ENCODE assay signal across 9 cellular contexts in genomic region chr17:47905221-47905733, GRCh38. TPM values are rescaled to one million over a fixed set of nuclear protein-coding genes. Genes with fewer than 3 reads are reported as not detected.
DNase-seq lines count a peak whose midpoint lies in the region; ATAC-seq and TF ChIP-seq lines count a peak whose summit lies in the region.
"Had no signal": no experiment of that assay in that cellular context is flagged by ENCODE, and none has a peak within 500 bp of the region (broad histone marks: within the 10 kb centered on the region; RNA-seq: fewer than 3 reads in every experiment).

No MANE protein-coding gene starts in this region.

- POLR2A ChIA-PET in Panc1 (lab: Charles Lee), result interaction anchor here (0.7 to 1.1 kb wide), 3 partner anchors 10 to 160 kb away, joined by 3 to 5 read pairs (median 3); partner anchors contain the start of gene SP2

- H3K36me3 ChIP-seq in Panc1 (ENCODE audit: control insufficient read depth, insufficient read depth, low read length), result no peaks in the 10 kb centered on the region
- no peaks in the 10 kb centered on the region for H3K36me3 ChIP-seq in suprapubic skin

- H3K27ac ChIP-seq in Panc1 (ENCODE audit: low read length), result peak overlapping the region; percentile 30; the same call in 1 of the 2 replicates
- H3K27ac ChIP-seq in suprapubic skin, result peak overlapping the region; percentile 73

- H3K27ac Mint-ChIP-seq in effector memory CD8-positive, alpha-beta T cell, result peak overlapping the region; percentile 33 to 42

- DNase-seq in Panc1 (ENCODE audit: low read depth, low spot score) (no peak), medulla oblongata (ENCODE audit: extremely low spot score) (peak; percentile 94), suprapubic skin (ENCODE audit: low spot score in 2 of 2) (no peak), SK-N-DZ (ENCODE audit: low spot score) (no peak), OCI-M1 (lab: John Stamatoyannopoulos, UW) (no peak), SHP77 treated with DMSO at 0.1 percent for 48 hours (lab: John Stamatoyannopoulos, UW) (no peak)
- no peak for DNase-seq in effector memory CD8-positive, alpha-beta T cell
- DNase-seq: KBM-7 had no signal

- H3K9me3 ChIP-seq in Panc1 (ENCODE audit: control insufficient read depth, insufficient read depth, low read depth, low read length), result no peaks in the 10 kb centered on the region
- H3K9me3 ChIP-seq in suprapubic skin, result no peaks in the 10 kb centered on the region

- H3K4me1 ChIP-seq in Panc1 (ENCODE audit: control insufficient read depth, insufficient read depth, low read length) (peaks cover 16% of the 10 kb centered on the region; the same call in 1 of the 2 replicates), suprapubic skin (peaks cover 38% of the 10 kb centered on the region)

- TF ChIP-seq EP300 in suprapubic skin (IDR thresholded peaks at IDR 0.05), result no peak

- WGBS in suprapubic skin, result 49% methylated on average over 8 of the region's 8 CpGs

- H3K27me3 Mint-ChIP-seq in effector memory CD8-positive, alpha-beta T cell, result no peaks in the 10 kb centered on the region

- TF ChIP-seq CTCF in Panc1 (IDR thresholded peaks at IDR 0.05) (no peak), suprapubic skin (IDR thresholded peaks at IDR 0.05) (no peak)

- H3K4me1 Mint-ChIP-seq in effector memory CD8-positive, alpha-beta T cell (ENCODE audit: low read depth in 2 of 2), result peaks cover 29 to 44% of the 10 kb centered on the region in 2 donors

- H3K4me3 ChIP-seq in Panc1 (ENCODE audit: low read depth in 2 of 2, low read length in 2 of 2), result no peak overlapping the region
- no peak overlapping the region for H3K4me3 ChIP-seq in suprapubic skin

- no TSS peak for BruUV-seq in Panc1 (replicated peaks; lab: Mats Ljungman, UMichigan)

- no peak overlapping the region for H3K4me3 Mint-ChIP-seq in effector memory CD8-positive, alpha-beta T cell

- intact Hi-C loops in Panc1 (cut with micrococcal nuclease; ENCODE audit: unreplicated experiment), result no loop called here

- no peaks in the 10 kb centered on the region for H3K9me3 Mint-ChIP-seq in effector memory CD8-positive, alpha-beta T cell

- ATAC-seq in Panc1 (peak; percentile 74), HG03432 (IDR thresholded peaks at IDR 0.05; ENCODE audit: unreplicated experiment) (no peak)
- ATAC-seq in effector memory CD8-positive, alpha-beta T cell (replicated peaks), result no peak

- H3K27me3 ChIP-seq in Panc1 (ENCODE audit: control insufficient read depth, insufficient read depth, low read length), result no peaks in the 10 kb centered on the region
- H3K27me3 ChIP-seq in suprapubic skin, result no peaks in the 10 kb centered on the region

- in situ Hi-C loops in Panc1 (cut with HindIII; ENCODE audit: low pct_unique_long_range_greater_than_20kb, low sequenced_read_pairs), result no loop called here

- CTCF ChIA-PET in Panc1 (lab: Charles Lee), result no interaction called here

- TF ChIP-seq POLR2A in suprapubic skin (IDR thresholded peaks at IDR 0.05), result no peak

- H3K36me3 Mint-ChIP-seq in effector memory CD8-positive, alpha-beta T cell (ENCODE audit: insufficient read depth), result peaks cover 25% of the 10 kb centered on the region

RNA-seq across cellular contexts. Expression of gene SP2, which starts 9.2 kb away (rescaled TPM):
- total RNA-seq in Panc1 (2021; ENCODE audit: unreplicated experiment) (25.6 TPM), suprapubic skin (10 to 100 TPM in 2 of 4 donors, 1 to 10 TPM in 2; 6.9 to 12.7 (median 9.8) TPM)
- polyA plus RNA-seq in Panc1 (2012; ENCODE audit: insufficient read length), result 32.1 TPM
- 1.6 and 2.5 TPM in 2 replicates for polyA plus RNA-seq in SK-N-DZ (2014; cell fraction: cytosol; rRNA removed)
- polyA plus RNA-seq in SK-N-DZ (2014; cell fraction: nucleus; rRNA removed), result 0.85 and 4.6 TPM in 2 replicates

RNA-seq across cellular contexts. Expression of gene PNPO, which starts 36.1 kb away (rescaled TPM):
- total RNA-seq in Panc1 (2021; ENCODE audit: unreplicated experiment) (20.1 TPM), suprapubic skin (10 to 100 TPM; 14.6 to 33.6 (median 24.7) TPM)
- 19.3 TPM for polyA plus RNA-seq in Panc1 (2012; ENCODE audit: insufficient read length)
- 25.8 and 37.8 TPM in 2 replicates for polyA plus RNA-seq in SK-N-DZ (2014; cell fraction: cytosol; rRNA removed)
- polyA plus RNA-seq in SK-N-DZ (2014; cell fraction: nucleus; rRNA removed), result 16.6 and 19.1 TPM in 2 replicates

RNA-seq across cellular contexts. Expression of gene PRR15L, which starts 52.4 kb away (rescaled TPM):
- total RNA-seq in Panc1 (2021; ENCODE audit: unreplicated experiment), result 0.18 TPM
- not detected for polyA plus RNA-seq in Panc1 (2012; ENCODE audit: insufficient read length)
- 10 to 100 TPM; 11.4 to 27.1 (median 21.8) TPM for total RNA-seq in suprapubic skin
- 0.76 TPM in 1 of 2 replicates, not detected in the other for polyA plus RNA-seq in SK-N-DZ (2014; cell fraction: cytosol; rRNA removed)
- 0.14 TPM in 1 of 2 replicates, not detected in the other for polyA plus RNA-seq in SK-N-DZ (2014; cell fraction: nucleus; rRNA removed)

RNA-seq across cellular contexts. Expression of gene SP6, which starts 54.3 kb away (rescaled TPM):
- total RNA-seq in Panc1 (2021; ENCODE audit: unreplicated experiment) (4.0 TPM), suprapubic skin (10 to 100 TPM in 3 of 4 donors, 1 to 10 TPM in 1; 6.6 to 29.3 (median 19.9) TPM)
- 2.9 TPM for polyA plus RNA-seq in Panc1 (2012; ENCODE audit: insufficient read length)
- 0.03 TPM in 1 of 2 replicates, not detected in the other for polyA plus RNA-seq in SK-N-DZ (2014; cell fraction: cytosol; rRNA removed)
- polyA plus RNA-seq in SK-N-DZ (2014; cell fraction: nucleus; rRNA removed), result 0.25 TPM in 1 of 2 replicates, not detected in the other

Comparison
In these comparisons a context has a peak if more than half of its experiments do, and no peak if none do; other contexts are left out.
1. RNA of gene PRR15L, which starts 52.4 kb away (total RNA-seq): 11.4 to 27.1 TPM in suprapubic skin; 0.18 TPM in Panc1 (single experiment); every median in the first group is over 10 times any median in the second.